Comparison of ENCODE assay signal across 1 cellular context in genomic region chr20:1298888-1299511, GRCh38.
TF ChIP-seq lines count a peak whose summit lies in the region.

No MANE protein-coding gene starts in this region.

TF ChIP-seq in H1, 55 proteins besides CTCF, POLR2A, EP300 and RAD21:
- TF ChIP-seq KDM5A (IDR thresholded peaks at IDR 0.05; ENCODE audit: low read length), result no peak
- TF ChIP-seq JUND (IDR thresholded peaks at IDR 0.05; ENCODE audit: low read length), result no peak
- TF ChIP-seq YY1 (IDR thresholded peaks at IDR 0.05; ENCODE audit: low read depth, low read length), result no peak
- no peak for TF ChIP-seq RXRA (IDR thresholded peaks at IDR 0.05; ENCODE audit: insufficient read depth, low read depth, low read length)
- TF ChIP-seq JUN (IDR thresholded peaks at IDR 0.05; ENCODE audit: low read depth, low read length), result no peak
- TF ChIP-seq SP1 (IDR thresholded peaks at IDR 0.05; ENCODE audit: low read depth, low read length), result no peak
- TF ChIP-seq ZNF274 (IDR thresholded peaks at IDR 0.05; ENCODE audit: borderline replicate concordance, extremely low read depth, low read length), result no peak
- no peak for TF ChIP-seq SAP30 (IDR thresholded peaks at IDR 0.05; ENCODE audit: insufficient read depth, insufficient replicate concordance, low read length)
- TF ChIP-seq RBBP5 (IDR thresholded peaks at IDR 0.05; ENCODE audit: borderline replicate concordance, low read depth, low read length), result no peak
- no peak for TF ChIP-seq BCL11A (IDR thresholded peaks at IDR 0.05; ENCODE audit: low read depth in 2 of 2, low read length in 2 of 2)
- TF ChIP-seq USF2 (IDR thresholded peaks at IDR 0.05; ENCODE audit: low read length), result no peak
- TF ChIP-seq PHF8 (conservative IDR thresholded peaks at IDR 0.05; ENCODE audit: low read depth, low read length), result no peak
- TF ChIP-seq KDM1A (IDR thresholded peaks at IDR 0.05; ENCODE audit: borderline replicate concordance, low read length), result no peak
- TF ChIP-seq TEAD4 (IDR thresholded peaks at IDR 0.05; ENCODE audit: low read depth, low read length), result no peak
- TF ChIP-seq POLR2AphosphoS5 (IDR thresholded peaks at IDR 0.05; ENCODE audit: low read depth, low read length), result no peak
- TF ChIP-seq CREB1 (IDR thresholded peaks at IDR 0.05), result no peak
- no peak for TF ChIP-seq TBP (IDR thresholded peaks at IDR 0.05; ENCODE audit: low read depth, low read length)
